Comparison of ENCODE assay signal across 8 cellular contexts in genomic region chr11:77589521-77590193, GRCh38. TPM values are rescaled to one million over a fixed set of nuclear protein-coding genes. Genes with fewer than 3 reads are reported as not detected.
DNase-seq lines count a peak whose midpoint lies in the region; ATAC-seq, FAIRE-seq and TF ChIP-seq lines count a peak whose summit lies in the region.

Gene AQP11 (plus strand): TSS chr11:77589953. CDS start chr11:77589993, 40 bp downstream.

- POLR2A ChIA-PET in BJ (lab: Charles Lee) = interaction anchor here (0.7 kb wide), 1 partner anchor 75 kb away, joined by 3 read pairs; no protein-coding TSS in a partner anchor

- peaks cover 0 to 2% of the 10 kb centered on the region in 2 donors for H3K4me1 ChIP-seq in lung (ENCODE audit: control insufficient read depth in 2 of 2, insufficient read depth in 2 of 2, low read length in 2 of 2)

- peak; percentile 56 for FAIRE-seq in GM19239 (lab: Jason Lieb, UNC)

- ATAC-seq in HG03432 (IDR thresholded peaks at IDR 0.05; ENCODE audit: unreplicated experiment) = peak; percentile 94
- ATAC-seq in lung (ENCODE audit: insufficient read depth, low FRiP score) = peak; percentile 92

- no peak for DNase-seq in BJ (ENCODE audit: low read depth)
- DNase-seq in GM19239 (ENCODE audit: insufficient read length, low spot score) = peak; percentile 80
- DNase-seq in NCI-H510A treated with DMSO at 0.1 percent for 48 hours (lab: John Stamatoyannopoulos, UW) = peak; percentile 90
- peak; percentile 72 to 78 for DNase-seq in activated CD4-positive, alpha-beta T cell treated with anti-CD3 and anti-CD28 coated beads, Interleukin-2, amount 50 U/mL, for 48 hours
- peak; percentile 92 for DNase-seq in ecto neural progenitor cell (ENCODE audit: low spot score)
- DNase-seq in lung (ENCODE audit: low spot score) = peak; percentile 86
- DNase-seq in stimulated activated CD4-positive, alpha-beta T cell treated with anti-CD3 and anti-CD28 coated beads, Interleukin-4, amount 100 ng/mL, for 48 hours (ENCODE audit: low read depth in 2 of 2) = peak; percentile 54 to 71

- H3K9me3 ChIP-seq in lung (ENCODE audit: control insufficient read depth in 2 of 2, insufficient read depth in 1 of 2, low read length in 1 of 2) = peaks cover 0 to 2% of the 10 kb centered on the region in 2 donors

- 0 to 1% methylated on average over 40 to 75 of the region's 75 CpGs for WGBS in lung, 2 donors

- no peak for TF ChIP-seq CTCF in BJ (IDR thresholded peaks at IDR 0.05; ENCODE audit: insufficient read depth, low read depth, low read length)
- no peak for TF ChIP-seq CTCF in lung (IDR thresholded peaks at IDR 0.05; ENCODE audit: control extremely low read depth, extremely low read depth)

- CTCF ChIA-PET in BJ (lab: Yijun Ruan, JAX) = interaction anchor here (0.6 to 1.5 kb wide), 4 partner anchors 12 to 217 kb away, joined by 3 to 4 read pairs (median 4); no protein-coding TSS in a partner anchor

- H3K27ac ChIP-seq in lung (ENCODE audit: low read depth in 1 of 2, low read length in 1 of 2) = peak within 1 kb of the TSS in 1 of 2 donors; percentile 68

- H3K36me3 ChIP-seq in BJ (ENCODE audit: control insufficient read depth, insufficient read depth, low read length) (no peaks in the 10 kb centered on the region), lung (ENCODE audit: control insufficient read depth in 2 of 2, insufficient read depth in 2 of 2, low read length in 2 of 2) (no peaks in the 10 kb centered on the region)

- H3K4me3 ChIP-seq in BJ (ENCODE audit: low read depth, low read length) (peak within 1 kb of the TSS; percentile 58), lung (peak within 1 kb of the TSS; percentile 50)

- no peaks in the 10 kb centered on the region for H3K27me3 ChIP-seq in BJ (ENCODE audit: control insufficient read depth, insufficient read depth, low read length)
- H3K27me3 ChIP-seq in lung (ENCODE audit: control insufficient read depth, insufficient read depth) = no peaks in the 10 kb centered on the region

RNA-seq across cellular contexts. Expression of gene AQP11, which starts in this region (rescaled TPM):
- polyA plus RNA-seq in BJ (2011; rRNA removed) = 1.2 and 1.3 TPM in 2 replicates
- 0.31 and 0.95 TPM in 2 replicates for polyA minus RNA-seq in BJ (2011; rRNA and poly(A)+ RNA removed)
- under 1 TPM; 0.58 to 0.74 TPM for total RNA-seq in lung
- under 1 TPM; 0.17 to 0.22 TPM for polyA plus RNA-seq in lung

Comparison
In these comparisons a context has a peak if more than half of its experiments do, and no peak if none do; other contexts are left out.
1. Peak in DNase-seq, ATAC-seq and H3K4me3 ChIP-seq in lung; RNA of the gene not detected or under 1 TPM.